ENCODE assay signal across 9 cellular contexts in the genomic region with DNA sequence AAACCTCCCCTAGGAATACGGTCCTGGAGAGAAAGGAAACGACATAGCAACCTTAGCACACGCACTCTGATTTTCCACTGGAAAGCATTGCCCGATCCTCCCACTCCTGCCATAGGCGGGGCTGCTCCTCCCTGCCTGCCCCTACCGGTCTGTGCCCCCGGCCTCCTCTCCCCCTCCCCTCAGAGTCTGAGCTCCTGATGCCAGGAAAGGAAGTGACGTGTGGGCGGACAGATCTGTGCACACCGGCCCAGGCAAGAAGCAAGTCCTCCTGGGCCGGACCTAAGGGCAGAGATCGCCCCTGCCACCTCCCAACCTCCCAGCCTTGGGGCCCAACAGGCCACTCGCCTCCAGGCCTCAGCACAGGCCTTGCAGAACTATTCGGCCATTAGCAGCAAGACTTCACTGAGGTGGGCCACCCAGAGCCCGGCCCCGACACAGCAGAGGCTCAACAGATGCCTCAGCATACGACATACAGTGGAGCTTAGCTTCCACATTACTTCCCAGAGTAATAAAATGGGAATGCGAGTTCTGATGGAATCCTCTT. TPM values are rescaled to one million over a fixed set of nuclear protein-coding genes. Genes with fewer than 3 reads are reported as not detected.
DNase-seq lines count a peak whose midpoint lies in the region; ATAC-seq, FAIRE-seq and TF ChIP-seq lines count a peak whose summit lies in the region.
"Had no signal": no experiment of that assay in that cellular context is flagged by ENCODE, and none has a peak within 500 bp of the region (broad histone marks: within the 10 kb centered on the region; RNA-seq: fewer than 3 reads in every experiment).

No MANE protein-coding gene starts in this region.

- H3K4me3 ChIP-seq in gastroesophageal sphincter (peak overlapping the region in 1 of 2 donors; percentile 19), ovary (no peak overlapping the region)

- intact Hi-C loops in ovary (cut with DNase I): no loop called here

- TF ChIP-seq POLR2A in gastroesophageal sphincter (IDR thresholded peaks at IDR 0.05) (no peak), ovary (IDR thresholded peaks at IDR 0.05) (no peak)

- H3K4me1 ChIP-seq in gastroesophageal sphincter (peaks cover 3 to 71% (median 60%) of the 10 kb centered on the region in 3 donors), ovary (ENCODE audit: insufficient read depth) (peaks cover 14% of the 10 kb centered on the region)

- H3K9me3 ChIP-seq in gastroesophageal sphincter: no peaks in the 10 kb centered on the region
- H3K9me3 ChIP-seq in ovary: no peaks in the 10 kb centered on the region

- ATAC-seq in gastroesophageal sphincter (peak; percentile 55), HG03039 (IDR thresholded peaks at IDR 0.05; ENCODE audit: unreplicated experiment) (no peak), HG02973 (IDR thresholded peaks at IDR 0.05; ENCODE audit: unreplicated experiment) (no peak)

- H3K36me3 ChIP-seq in gastroesophageal sphincter (peaks cover 0 to 47% of the 10 kb centered on the region in 2 donors), ovary (no peaks in the 10 kb centered on the region)

- TF ChIP-seq EP300 in gastroesophageal sphincter (IDR thresholded peaks at IDR 0.05) (no peak), ovary (IDR thresholded peaks at IDR 0.05) (no peak)

- FAIRE-seq in D721Med (lab: Jason Lieb, UNC): no peak
- FAIRE-seq: TTC549 had no signal

- H3K27ac ChIP-seq in VCaP: peak overlapping the region; percentile 30
- peak overlapping the region; percentile 50 to 98 (median 94) for H3K27ac ChIP-seq in gastroesophageal sphincter
- peak overlapping the region in 1 of 2 donors; percentile 35 for H3K27ac ChIP-seq in ovary

- TF ChIP-seq CTCF in D721Med (IDR thresholded peaks at IDR 0.05; ENCODE audit: insufficient read depth, missing control alignments) (no peak), VCaP (conservative IDR thresholded peaks at IDR 0.05) (no peak), gastroesophageal sphincter (IDR thresholded peaks at IDR 0.05) (no peak), ovary (IDR thresholded peaks at IDR 0.05) (no peak)

- H3K27me3 ChIP-seq in gastroesophageal sphincter (no peaks in the 10 kb centered on the region), ovary (no peaks in the 10 kb centered on the region)

- 9 to 32% methylated on average over 4 to 6 of the region's 18 CpGs for WGBS in gastroesophageal sphincter (ENCODE audit: low coverage in 1 of 2), 2 donors
- 41 to 58% (median 57%) methylated on average over 18 of the region's 18 CpGs for WGBS in ovary, 3 donors

- DNase-seq in D721Med (ENCODE audit: insufficient read length, low spot score) (peak; percentile 15), ovary (peak in 3 of 5 donors; percentile 33 to 56 (median 55)), medulla oblongata (ENCODE audit: extremely low spot score) (no peak), pons (ENCODE audit: low spot score) (no peak)

RNA-seq across cellular contexts. Expression of gene NINJ1, which starts 7.2 kb away (rescaled TPM):
- 10 to 100 TPM; 58.8 to 81.6 (median 75.2) TPM for total RNA-seq in gastroesophageal sphincter
- 10 to 100 TPM; 35.2 to 75.2 (median 40.6) TPM for total RNA-seq in ovary
- 10 to 100 TPM in 1 of 2 donors, 1 to 10 TPM in 1; 7.5 to 46.1 TPM for polyA plus RNA-seq in ovary

RNA-seq across cellular contexts. Expression of gene CARD19, which starts 30.9 kb away (rescaled TPM):
- 10 to 100 TPM; 78.5 to 82.2 (median 80.1) TPM for total RNA-seq in gastroesophageal sphincter
- 10 to 100 TPM; 34.0 to 50.0 (median 44.7) TPM for total RNA-seq in ovary
- 10 to 100 TPM in 1 of 2 donors, 1 to 10 TPM in 1; 5.0 to 67.6 TPM for polyA plus RNA-seq in ovary

RNA-seq across cellular contexts. Expression of gene WNK2, which starts 57.0 kb away (rescaled TPM):
- total RNA-seq in gastroesophageal sphincter (100 to 1,000 TPM in 1 of 4 donors, 10 to 100 TPM in 3; 26.8 to 104 (median 48.6) TPM), ovary (10 to 100 TPM in 3 of 7 donors, 1 to 10 TPM in 4; 1.5 to 24.7 (median 7.1) TPM)
- 1 to 10 TPM in 1 of 2 donors, under 1 TPM in 1; 0.53 to 1.0 TPM for polyA plus RNA-seq in ovary

Comparison
In these comparisons a context has a peak if more than half of its experiments do, and no peak if none do; other contexts are left out.
1. DNase-seq: peak in D721Med (single experiment) and ovary (3 of 5); none in medulla oblongata (single experiment) and pons (single experiment).